1 cellular context compared by ENCODE assay signal in the genomic region with DNA sequence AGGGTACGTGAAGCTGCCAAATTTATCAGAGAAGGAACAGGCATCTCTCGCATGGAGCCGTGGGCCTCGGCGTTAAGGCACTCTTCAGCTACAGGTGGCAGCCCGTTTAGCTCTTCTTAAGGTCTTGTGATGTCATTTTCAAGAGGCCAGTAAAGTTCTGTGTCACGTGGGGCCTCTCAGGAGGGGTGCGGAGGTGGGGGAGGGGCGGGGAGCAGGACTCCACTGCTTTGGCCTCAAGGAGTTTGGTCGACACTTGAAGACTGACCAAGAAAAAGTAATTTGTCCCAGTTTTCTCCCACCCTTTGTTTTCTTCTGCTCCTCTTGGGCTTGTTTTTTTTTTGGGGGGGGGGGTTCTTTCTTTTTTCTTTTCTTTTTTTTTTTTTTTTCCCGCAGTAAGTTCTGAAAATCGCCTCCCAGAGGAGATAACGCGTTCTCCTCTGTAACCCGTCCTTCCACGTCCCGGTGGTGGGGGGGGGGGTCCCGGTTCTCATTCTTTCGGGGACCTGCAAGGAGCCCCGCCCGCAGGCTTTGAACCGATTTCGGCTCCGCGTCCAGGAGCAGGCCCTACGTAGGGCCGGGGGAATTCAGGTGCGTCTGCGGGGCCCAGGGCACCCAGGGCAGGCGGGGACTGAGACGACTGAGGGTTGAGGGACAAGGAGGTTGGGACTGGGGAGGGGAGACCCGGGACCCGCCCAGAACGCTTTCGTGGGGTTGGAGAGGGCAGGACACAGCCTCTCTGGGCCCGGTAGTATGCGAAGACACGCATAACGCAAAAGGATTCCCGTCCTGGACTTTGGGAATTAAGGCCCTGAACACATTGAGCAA.
TF ChIP-seq lines count a peak whose summit lies in the region.

No MANE protein-coding gene starts in this region.

TF ChIP-seq in SK-N-SH, 30 proteins besides CTCF, POLR2A, EP300 and RAD21 (continued from another document):
- TF ChIP-seq, protein P1, sequence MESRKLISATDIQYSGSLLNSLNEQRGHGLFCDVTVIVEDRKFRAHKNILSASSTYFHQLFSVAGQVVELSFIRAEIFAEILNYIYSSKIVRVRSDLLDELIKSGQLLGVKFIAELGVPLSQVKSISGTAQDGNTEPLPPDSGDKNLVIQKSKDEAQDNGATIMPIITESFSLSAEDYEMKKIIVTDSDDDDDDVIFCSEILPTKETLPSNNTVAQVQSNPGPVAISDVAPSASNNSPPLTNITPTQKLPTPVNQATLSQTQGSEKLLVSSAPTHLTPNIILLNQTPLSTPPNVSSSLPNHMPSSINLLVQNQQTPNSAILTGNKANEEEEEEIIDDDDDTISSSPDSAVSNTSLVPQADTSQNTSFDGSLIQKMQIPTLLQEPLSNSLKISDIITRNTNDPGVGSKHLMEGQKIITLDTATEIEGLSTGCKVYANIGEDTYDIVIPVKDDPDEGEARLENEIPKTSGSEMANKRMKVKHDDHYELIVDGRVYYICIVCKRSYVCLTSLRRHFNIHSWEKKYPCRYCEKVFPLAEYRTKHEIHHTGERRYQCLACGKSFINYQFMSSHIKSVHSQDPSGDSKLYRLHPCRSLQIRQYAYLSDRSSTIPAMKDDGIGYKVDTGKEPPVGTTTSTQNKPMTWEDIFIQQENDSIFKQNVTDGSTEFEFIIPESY (IDR thresholded peaks at IDR 0.05; ENCODE audit: borderline replicate concordance, low read depth), result no peak
- TF ChIP-seq, protein P2, sequence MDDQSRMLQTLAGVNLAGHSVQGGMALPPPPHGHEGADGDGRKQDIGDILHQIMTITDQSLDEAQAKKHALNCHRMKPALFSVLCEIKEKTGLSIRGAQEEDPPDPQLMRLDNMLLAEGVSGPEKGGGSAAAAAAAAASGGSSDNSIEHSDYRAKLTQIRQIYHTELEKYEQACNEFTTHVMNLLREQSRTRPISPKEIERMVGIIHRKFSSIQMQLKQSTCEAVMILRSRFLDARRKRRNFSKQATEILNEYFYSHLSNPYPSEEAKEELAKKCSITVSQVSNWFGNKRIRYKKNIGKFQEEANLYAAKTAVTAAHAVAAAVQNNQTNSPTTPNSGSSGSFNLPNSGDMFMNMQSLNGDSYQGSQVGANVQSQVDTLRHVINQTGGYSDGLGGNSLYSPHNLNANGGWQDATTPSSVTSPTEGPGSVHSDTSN (IDR thresholded peaks at IDR 0.05), result no peak
- TF ChIP-seq, protein P3, sequence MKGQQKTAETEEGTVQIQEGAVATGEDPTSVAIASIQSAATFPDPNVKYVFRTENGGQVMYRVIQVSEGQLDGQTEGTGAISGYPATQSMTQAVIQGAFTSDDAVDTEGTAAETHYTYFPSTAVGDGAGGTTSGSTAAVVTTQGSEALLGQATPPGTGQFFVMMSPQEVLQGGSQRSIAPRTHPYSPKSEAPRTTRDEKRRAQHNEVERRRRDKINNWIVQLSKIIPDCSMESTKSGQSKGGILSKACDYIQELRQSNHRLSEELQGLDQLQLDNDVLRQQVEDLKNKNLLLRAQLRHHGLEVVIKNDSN (IDR thresholded peaks at IDR 0.05; ENCODE audit: borderline replicate concordance, low read depth), result peak; percentile 88
- no peak for TF ChIP-seq SIN3A (IDR thresholded peaks at IDR 0.05; ENCODE audit: borderline replicate concordance, low read depth, low read length)
- TF ChIP-seq MXI1 (IDR thresholded peaks at IDR 0.05; ENCODE audit: low read depth, low read length), result peak; percentile 12; the same call in 1 of the 2 replicates
